Comparison of ENCODE assay signal across 8 cellular contexts in genomic region chr3:50267280-50267913, GRCh38. TPM values are rescaled to one million over a fixed set of nuclear protein-coding genes. Genes with fewer than 3 reads are reported as not detected.
DNase-seq lines count a peak whose midpoint lies in the region; ATAC-seq, FAIRE-seq and TF ChIP-seq lines count a peak whose summit lies in the region.
"Had no signal": no experiment of that assay in that cellular context is flagged by ENCODE, and none has a peak within 500 bp of the region (broad histone marks: within the 10 kb centered on the region; RNA-seq: fewer than 3 reads in every experiment).

No MANE protein-coding gene starts in this region.

- no peaks in the 10 kb centered on the region for H3K79me2 ChIP-seq in mesendoderm (ENCODE audit: control insufficient read depth, insufficient read depth, low read length)

- peak overlapping the region; percentile 78 for H3K56ac ChIP-seq in mesendoderm (ENCODE audit: low read length)

- no peak overlapping the region for H4K8ac ChIP-seq in mesendoderm (ENCODE audit: low read depth, low read length)

- H2BK120ac ChIP-seq in mesendoderm (ENCODE audit: low read depth, low read length), result no peak overlapping the region

- TF ChIP-seq POLR2A in thyroid gland (IDR thresholded peaks at IDR 0.05), result peak in 1 of 2 donors; percentile 89

- peaks cover 22% of the 10 kb centered on the region for H3K4me1 Mint-ChIP-seq in endodermal cell

- no peak overlapping the region for H2BK5ac ChIP-seq in mesendoderm (ENCODE audit: low read length)

- no peak overlapping the region for H3K23ac ChIP-seq in mesendoderm (ENCODE audit: low read length)

- H3K27me3 Mint-ChIP-seq in endodermal cell (ENCODE audit: insufficient read depth), result peaks cover 8% of the 10 kb centered on the region

- H3K4me3 Mint-ChIP-seq in endodermal cell, result peak overlapping the region; percentile 19

- peak overlapping the region; percentile 24 for H3K18ac ChIP-seq in mesendoderm (ENCODE audit: low read length)

- DNase-seq in NCI-H146 treated with DMSO at 0.1 percent for 48 hours (lab: John Stamatoyannopoulos, UW; ENCODE audit: unreplicated experiment) (peak; percentile 16), endodermal cell (peak; percentile 79), mesendoderm (no peak), thyroid gland (peak; percentile 83 to 84), GM19239 (ENCODE audit: insufficient read length, low spot score) (no peak)

- H2AK5ac ChIP-seq in mesendoderm (ENCODE audit: low read length), result peak overlapping the region; percentile 13

- H3K27ac Mint-ChIP-seq in endodermal cell, result no peak overlapping the region

- TF ChIP-seq CTCF in endodermal cell (conservative IDR thresholded peaks at IDR 0.05) (no peak), thyroid gland (IDR thresholded peaks at IDR 0.05) (no peak)

- H3K9ac ChIP-seq in endodermal cell (ENCODE audit: extremely low read depth, low read length, poor library complexity, severe bottlenecking) (no peak overlapping the region), mesendoderm (ENCODE audit: low read length) (peak overlapping the region; percentile 39)

- no peak overlapping the region for H4K5ac ChIP-seq in mesendoderm (ENCODE audit: low read length)

- no peak for ATAC-seq in GM21515 (IDR thresholded peaks at IDR 0.05; ENCODE audit: unreplicated experiment)
- no peak for ATAC-seq in GM18861 (IDR thresholded peaks at IDR 0.05; ENCODE audit: unreplicated experiment)

- intact Hi-C loops in thyroid gland (cut with DNase I), result no loop called here

- H3K79me1 ChIP-seq in mesendoderm (ENCODE audit: low read length), result no peaks in the 10 kb centered on the region

- WGBS in endodermal cell (ENCODE audit: insufficient coverage in 1 of 2, insufficient read length in 1 of 2), 2 experiments, result 41 to 47% methylated on average over 4 to 22 of the region's 22 CpGs
- WGBS in mesendoderm (ENCODE audit: extremely low coverage, insufficient coverage, low lambda C conversion rate), result no CpG with 5 or more reads among the region's 22 CpGs
- WGBS in thyroid gland, 2 donors, result 17 to 27% methylated on average over 6 to 8 of the region's 22 CpGs

- H3K36me3 Mint-ChIP-seq in endodermal cell (ENCODE audit: low read depth), result no peaks in the 10 kb centered on the region

- H3K4me1 ChIP-seq in endodermal cell (ENCODE audit: control insufficient read depth, insufficient read depth, low read length) (peaks cover 9% of the 10 kb centered on the region), mesendoderm (ENCODE audit: control insufficient read depth, low read depth, low read length) (peaks cover 17% of the 10 kb centered on the region), thyroid gland (peaks cover 61 to 72% of the 10 kb centered on the region in 2 donors)

- no peak overlapping the region for H2BK15ac ChIP-seq in mesendoderm (replicated peaks; ENCODE audit: low read depth)

- no peak overlapping the region for H3K4ac ChIP-seq in mesendoderm (ENCODE audit: low read depth, low read length)

- H3K36me3 ChIP-seq in endodermal cell (ENCODE audit: control insufficient read depth, insufficient read depth, low read length) (no peaks in the 10 kb centered on the region), mesendoderm (ENCODE audit: control insufficient read depth, insufficient read depth, low read length) (no peaks in the 10 kb centered on the region), thyroid gland (no peaks in the 10 kb centered on the region)

- no peaks in the 10 kb centered on the region for H3K9me3 Mint-ChIP-seq in endodermal cell

- H3K27ac ChIP-seq in endodermal cell (ENCODE audit: low read depth, low read length), result no peak overlapping the region
- no peak overlapping the region for H3K27ac ChIP-seq in mesendoderm (ENCODE audit: low read depth, low read length)
- H3K27ac ChIP-seq in thyroid gland, result peak overlapping the region; percentile 87 to 92 (median 91)

- H3K4me2 ChIP-seq in mesendoderm (ENCODE audit: low read length), result peak overlapping the region; percentile 4

- H3K9me3 ChIP-seq in endodermal cell (ENCODE audit: control insufficient read depth, low read length), result no peaks in the 10 kb centered on the region
- no peaks in the 10 kb centered on the region for H3K9me3 ChIP-seq in thyroid gland

- H3K4me3 ChIP-seq in endodermal cell (ENCODE audit: low read length) (no peak overlapping the region), mesendoderm (ENCODE audit: low read length) (no peak overlapping the region), thyroid gland (replicated peaks in 1 of 3) (peak overlapping the region in 2 of 3 donors; percentile 42 to 57)

- H3K27me3 ChIP-seq in endodermal cell (ENCODE audit: control insufficient read depth, insufficient read depth, low read length, poor library complexity, severe bottlenecking) (no peaks in the 10 kb centered on the region), mesendoderm (ENCODE audit: insufficient read depth, low read length, poor library complexity) (no peaks in the 10 kb centered on the region), thyroid gland (no peaks in the 10 kb centered on the region)

- FAIRE-seq in GM19239 (lab: Jason Lieb, UNC), result no peak

RNA-seq across cellular contexts. Expression of gene SEMA3B, which starts 1.6 kb away (rescaled TPM):
- total RNA-seq in endodermal cell (10 to 100 TPM in 1 of 2 donors, 1 to 10 TPM in 1; 6.5 to 10.3 TPM), thyroid gland (10 to 100 TPM; 21.0 to 31.0 (median 26.5) TPM)
- 19.4 TPM for polyA plus RNA-seq in endodermal cell (2013, experiment 1 of 2)
- polyA plus RNA-seq in endodermal cell (2013, experiment 2 of 2), result 15.1 TPM
- 1.9 TPM for polyA plus RNA-seq in mesendoderm (2013, experiment 1 of 2)
- polyA plus RNA-seq in mesendoderm (2013, experiment 2 of 2), result 2.2 TPM

RNA-seq across cellular contexts. Expression of gene LSMEM2, which starts 11.5 kb away (rescaled TPM):
- not detected for total RNA-seq in endodermal cell
- 0.25 TPM for polyA plus RNA-seq in endodermal cell (2013, experiment 1 of 2)
- polyA plus RNA-seq in endodermal cell (2013, experiment 2 of 2), result not detected
- 0.06 TPM for polyA plus RNA-seq in mesendoderm (2013, experiment 1 of 2)
- 0.06 TPM for polyA plus RNA-seq in mesendoderm (2013, experiment 2 of 2)
- not detected for total RNA-seq in thyroid gland
- total RNA-seq: HT1080 had no signal

RNA-seq across cellular contexts. Expression of gene IFRD2, which starts 24.8 kb away (rescaled TPM):
- total RNA-seq in endodermal cell, result 10 to 100 TPM; 56.6 to 70.9 TPM
- polyA plus RNA-seq in endodermal cell (2013, experiment 1 of 2), result 42.4 TPM
- 35.6 TPM for polyA plus RNA-seq in endodermal cell (2013, experiment 2 of 2)
- polyA plus RNA-seq in mesendoderm (2013, experiment 1 of 2), result 76.8 TPM
- polyA plus RNA-seq in mesendoderm (2013, experiment 2 of 2), result 74.0 TPM
- total RNA-seq in thyroid gland, result 10 to 100 TPM; 63.9 to 96.5 (median 88.4) TPM

RNA-seq across cellular contexts. Expression of gene GNAI2, which starts 31.4 kb away (rescaled TPM):
- total RNA-seq in endodermal cell, result 100 to 1,000 TPM; 243 to 278 TPM
- 454 TPM for polyA plus RNA-seq in endodermal cell (2013, experiment 1 of 2)
- polyA plus RNA-seq in endodermal cell (2013, experiment 2 of 2), result 428 TPM
- polyA plus RNA-seq in mesendoderm (2013, experiment 1 of 2), result 218 TPM
- polyA plus RNA-seq in mesendoderm (2013, experiment 2 of 2), result 223 TPM
- total RNA-seq in thyroid gland, result 100 to 1,000 TPM; 111 to 171 (median 142) TPM

RNA-seq across cellular contexts. Expression of gene HYAL3, which starts 31.8 kb away (rescaled TPM):
- 1 to 10 TPM; 2.6 to 3.3 TPM for total RNA-seq in endodermal cell
- polyA plus RNA-seq in endodermal cell (2013, experiment 1 of 2), result 4.1 TPM
- 3.9 TPM for polyA plus RNA-seq in endodermal cell (2013, experiment 2 of 2)
- polyA plus RNA-seq in mesendoderm (2013, experiment 1 of 2), result 3.6 TPM
- polyA plus RNA-seq in mesendoderm (2013, experiment 2 of 2), result 3.0 TPM
- 1 to 10 TPM; 2.7 to 6.7 (median 3.8) TPM for total RNA-seq in thyroid gland

Comparison
In these comparisons a context has a peak if more than half of its experiments do, and no peak if none do; other contexts are left out.
1. DNase-seq: peak in NCI-H146 treated with DMSO at 0.1 percent for 48 hours (single experiment), endodermal cell (single experiment) and thyroid gland (2 of 2); none in mesendoderm (single experiment) and GM19239 (single experiment).
2. H3K27ac ChIP-seq: peak in thyroid gland (3 of 3); none in endodermal cell (single experiment) and mesendoderm (single experiment).
3. H3K4me3 ChIP-seq: peak in thyroid gland (2 of 3); none in endodermal cell (single experiment) and mesendoderm (single experiment).